ENCODE assay signal across 1 cellular context in genomic region chr19:993361-993830, GRCh38.
TF ChIP-seq lines count a peak whose summit lies in the region.

No MANE protein-coding gene starts in this region.

TF ChIP-seq in HepG2, 621 proteins besides CTCF, POLR2A, EP300 and RAD21 (continued from another document and continues in another):
- TF ChIP-seq, protein P1, sequence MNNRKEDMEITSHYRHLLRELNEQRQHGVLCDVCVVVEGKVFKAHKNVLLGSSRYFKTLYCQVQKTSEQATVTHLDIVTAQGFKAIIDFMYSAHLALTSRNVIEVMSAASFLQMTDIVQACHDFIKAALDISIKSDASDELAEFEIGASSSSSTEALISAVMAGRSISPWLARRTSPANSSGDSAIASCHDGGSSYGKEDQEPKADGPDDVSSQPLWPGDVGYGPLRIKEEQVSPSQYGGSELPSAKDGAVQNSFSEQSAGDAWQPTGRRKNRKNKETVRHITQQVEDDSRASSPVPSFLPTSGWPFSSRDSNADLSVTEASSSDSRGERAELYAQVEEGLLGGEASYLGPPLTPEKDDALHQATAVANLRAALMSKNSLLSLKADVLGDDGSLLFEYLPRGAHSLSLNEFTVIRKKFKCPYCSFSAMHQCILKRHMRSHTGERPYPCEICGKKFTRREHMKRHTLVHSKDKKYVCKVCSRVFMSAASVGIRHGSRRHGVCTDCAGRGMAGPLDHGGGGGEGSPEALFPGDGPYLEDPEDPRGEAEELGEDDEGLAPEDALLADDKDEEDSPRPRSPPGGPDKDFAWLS (CRISPR knock-in tag; IDR thresholded peaks at IDR 0.05; ENCODE audit: borderline replicate concordance), result no peak
- TF ChIP-seq ZNF761 (CRISPR knock-in tag; conservative IDR thresholded peaks at IDR 0.05), result no peak
- peak; percentile 41; the same call in 1 of the 2 replicates for TF ChIP-seq ZKSCAN8 (CRISPR knock-in tag; IDR thresholded peaks at IDR 0.05; ENCODE audit: borderline replicate concordance)
- TF ChIP-seq ZNF644 (CRISPR knock-in tag; IDR thresholded peaks at IDR 0.05; ENCODE audit: low read depth), result 0 out of 2 replicates have a peak, but pooled peaks have one; percentile 12
- TF ChIP-seq SYNCRIP (IDR thresholded peaks at IDR 0.05; ENCODE audit: insufficient read depth, low read depth, low read length), result no peak
- TF ChIP-seq, protein P2, sequence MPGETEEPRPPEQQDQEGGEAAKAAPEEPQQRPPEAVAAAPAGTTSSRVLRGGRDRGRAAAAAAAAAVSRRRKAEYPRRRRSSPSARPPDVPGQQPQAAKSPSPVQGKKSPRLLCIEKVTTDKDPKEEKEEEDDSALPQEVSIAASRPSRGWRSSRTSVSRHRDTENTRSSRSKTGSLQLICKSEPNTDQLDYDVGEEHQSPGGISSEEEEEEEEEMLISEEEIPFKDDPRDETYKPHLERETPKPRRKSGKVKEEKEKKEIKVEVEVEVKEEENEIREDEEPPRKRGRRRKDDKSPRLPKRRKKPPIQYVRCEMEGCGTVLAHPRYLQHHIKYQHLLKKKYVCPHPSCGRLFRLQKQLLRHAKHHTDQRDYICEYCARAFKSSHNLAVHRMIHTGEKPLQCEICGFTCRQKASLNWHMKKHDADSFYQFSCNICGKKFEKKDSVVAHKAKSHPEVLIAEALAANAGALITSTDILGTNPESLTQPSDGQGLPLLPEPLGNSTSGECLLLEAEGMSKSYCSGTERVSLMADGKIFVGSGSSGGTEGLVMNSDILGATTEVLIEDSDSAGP (CRISPR knock-in tag; IDR thresholded peaks at IDR 0.05; ENCODE audit: borderline replicate concordance), result peak; percentile 82; the same call in 1 of the 2 replicates
- TF ChIP-seq ZMAT3 (CRISPR knock-in tag; conservative IDR thresholded peaks at IDR 0.05), result no peak
- TF ChIP-seq, protein P3, sequence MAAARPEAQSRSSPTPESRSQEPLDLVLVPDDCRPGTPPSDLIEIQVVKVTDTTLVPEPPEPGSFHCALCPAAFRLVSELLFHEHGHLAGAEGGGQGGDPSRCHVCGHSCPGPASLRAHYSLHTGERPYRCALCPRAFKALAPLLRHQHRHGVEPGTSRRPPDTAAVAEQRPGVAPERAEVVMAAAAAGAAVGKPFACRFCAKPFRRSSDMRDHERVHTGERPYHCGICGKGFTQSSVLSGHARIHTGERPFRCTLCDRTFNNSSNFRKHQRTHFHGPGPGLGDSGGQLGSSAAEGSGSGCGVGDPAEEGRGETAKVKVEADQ (CRISPR knock-in tag; IDR thresholded peaks at IDR 0.05; ENCODE audit: borderline replicate concordance), result no peak; the same call in 1 of the 2 replicates
- peak; percentile 69 for TF ChIP-seq BCL3 (CRISPR knock-in tag; IDR thresholded peaks at IDR 0.05)
- no peak for TF ChIP-seq MXD1 (CRISPR knock-in tag; IDR thresholded peaks at IDR 0.05)
- no peak for TF ChIP-seq ZNF101 (CRISPR knock-in tag; IDR thresholded peaks at IDR 0.05; ENCODE audit: borderline replicate concordance, low read depth)
- TF ChIP-seq HNRNPH1 (optimal IDR thresholded peaks at IDR 0.05; ENCODE audit: low read depth, low read length), result no peak
- peak; percentile 54; the same call in 1 of the 2 replicates for TF ChIP-seq GATAD1 (CRISPR knock-in tag; IDR thresholded peaks at IDR 0.05)
- TF ChIP-seq ZNF354B (CRISPR knock-in tag; IDR thresholded peaks at IDR 0.05), result no peak
- no peak for TF ChIP-seq ATRX (CRISPR knock-in tag; IDR thresholded peaks at IDR 0.05; ENCODE audit: borderline replicate concordance)
- TF ChIP-seq RFX1 (IDR thresholded peaks at IDR 0.05), result peak; percentile 5; the same call in 1 of the 2 replicates
- no peak for TF ChIP-seq CC2D1A (CRISPR knock-in tag; IDR thresholded peaks at IDR 0.05)
- TF ChIP-seq ZNF484 (CRISPR knock-in tag; IDR thresholded peaks at IDR 0.05; ENCODE audit: borderline replicate concordance, low read depth), result no peak
- peak; percentile 91 for TF ChIP-seq HDAC2 (CRISPR knock-in tag; IDR thresholded peaks at IDR 0.05)
- TF ChIP-seq REXO4 (CRISPR knock-in tag; IDR thresholded peaks at IDR 0.05; ENCODE audit: borderline replicate concordance), result no peak
- TF ChIP-seq ZNF251 (CRISPR knock-in tag; IDR thresholded peaks at IDR 0.05), result no peak
- TF ChIP-seq, protein P4, sequence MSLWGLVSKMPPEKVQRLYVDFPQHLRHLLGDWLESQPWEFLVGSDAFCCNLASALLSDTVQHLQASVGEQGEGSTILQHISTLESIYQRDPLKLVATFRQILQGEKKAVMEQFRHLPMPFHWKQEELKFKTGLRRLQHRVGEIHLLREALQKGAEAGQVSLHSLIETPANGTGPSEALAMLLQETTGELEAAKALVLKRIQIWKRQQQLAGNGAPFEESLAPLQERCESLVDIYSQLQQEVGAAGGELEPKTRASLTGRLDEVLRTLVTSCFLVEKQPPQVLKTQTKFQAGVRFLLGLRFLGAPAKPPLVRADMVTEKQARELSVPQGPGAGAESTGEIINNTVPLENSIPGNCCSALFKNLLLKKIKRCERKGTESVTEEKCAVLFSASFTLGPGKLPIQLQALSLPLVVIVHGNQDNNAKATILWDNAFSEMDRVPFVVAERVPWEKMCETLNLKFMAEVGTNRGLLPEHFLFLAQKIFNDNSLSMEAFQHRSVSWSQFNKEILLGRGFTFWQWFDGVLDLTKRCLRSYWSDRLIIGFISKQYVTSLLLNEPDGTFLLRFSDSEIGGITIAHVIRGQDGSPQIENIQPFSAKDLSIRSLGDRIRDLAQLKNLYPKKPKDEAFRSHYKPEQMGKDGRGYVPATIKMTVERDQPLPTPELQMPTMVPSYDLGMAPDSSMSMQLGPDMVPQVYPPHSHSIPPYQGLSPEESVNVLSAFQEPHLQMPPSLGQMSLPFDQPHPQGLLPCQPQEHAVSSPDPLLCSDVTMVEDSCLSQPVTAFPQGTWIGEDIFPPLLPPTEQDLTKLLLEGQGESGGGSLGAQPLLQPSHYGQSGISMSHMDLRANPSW (CRISPR knock-in tag; IDR thresholded peaks at IDR 0.05; ENCODE audit: borderline replicate concordance), result no peak
- no peak for TF ChIP-seq ZSCAN22 (CRISPR knock-in tag; IDR thresholded peaks at IDR 0.05)
- no peak for TF ChIP-seq MLXIP (CRISPR knock-in tag; IDR thresholded peaks at IDR 0.05; ENCODE audit: borderline replicate concordance)
- TF ChIP-seq CAMTA2 (CRISPR knock-in tag; IDR thresholded peaks at IDR 0.05; ENCODE audit: borderline replicate concordance), result no peak
- peak; percentile 29 for TF ChIP-seq ASH2L (IDR thresholded peaks at IDR 0.05; ENCODE audit: insufficient read length, low read depth, low read length)
- TF ChIP-seq HOXA7 (CRISPR knock-in tag; IDR thresholded peaks at IDR 0.05), result no peak
- TF ChIP-seq ZNF713 (CRISPR knock-in tag; IDR thresholded peaks at IDR 0.05), result no peak
- no peak for TF ChIP-seq HMGA1 (CRISPR knock-in tag; conservative IDR thresholded peaks at IDR 0.05)
- no peak; the same call in 1 of the 2 replicates for TF ChIP-seq ZNF274 (CRISPR knock-in tag; IDR thresholded peaks at IDR 0.05)
- TF ChIP-seq SOX13 (IDR thresholded peaks at IDR 0.05), result no peak
- TF ChIP-seq SOX13 (CRISPR knock-in tag; conservative IDR thresholded peaks at IDR 0.05 in 1 of 2, IDR thresholded peaks at IDR 0.05 in 1 of 2), result peak in 1 of 2 experiments; percentile 42; a peak in 1 of 4 replicates
- TF ChIP-seq ATAD3A (CRISPR knock-in tag; IDR thresholded peaks at IDR 0.05), result no peak
- TF ChIP-seq, protein P5, sequence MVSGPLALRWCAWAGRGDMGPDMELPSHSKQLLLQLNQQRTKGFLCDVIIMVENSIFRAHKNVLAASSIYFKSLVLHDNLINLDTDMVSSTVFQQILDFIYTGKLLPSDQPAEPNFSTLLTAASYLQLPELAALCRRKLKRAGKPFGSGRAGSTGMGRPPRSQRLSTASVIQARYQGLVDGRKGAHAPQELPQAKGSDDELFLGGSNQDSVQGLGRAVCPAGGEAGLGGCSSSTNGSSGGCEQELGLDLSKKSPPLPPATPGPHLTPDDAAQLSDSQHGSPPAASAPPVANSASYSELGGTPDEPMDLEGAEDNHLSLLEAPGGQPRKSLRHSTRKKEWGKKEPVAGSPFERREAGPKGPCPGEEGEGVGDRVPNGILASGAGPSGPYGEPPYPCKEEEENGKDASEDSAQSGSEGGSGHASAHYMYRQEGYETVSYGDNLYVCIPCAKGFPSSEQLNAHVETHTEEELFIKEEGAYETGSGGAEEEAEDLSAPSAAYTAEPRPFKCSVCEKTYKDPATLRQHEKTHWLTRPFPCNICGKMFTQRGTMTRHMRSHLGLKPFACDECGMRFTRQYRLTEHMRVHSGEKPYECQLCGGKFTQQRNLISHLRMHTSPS (CRISPR knock-in tag; IDR thresholded peaks at IDR 0.05; ENCODE audit: low read depth), result no peak
- peak; percentile 70; the same call in 1 of the 2 replicates for TF ChIP-seq REPIN1 (CRISPR knock-in tag; IDR thresholded peaks at IDR 0.05; ENCODE audit: borderline replicate concordance, low read depth)
- TF ChIP-seq ZNF441 (CRISPR knock-in tag; IDR thresholded peaks at IDR 0.05; ENCODE audit: borderline replicate concordance), result no peak
- TF ChIP-seq MEF2D (CRISPR knock-in tag; IDR thresholded peaks at IDR 0.05), result 0 out of 2 replicates have a peak, but pooled peaks have one; percentile 55
- TF ChIP-seq ZNF775 (CRISPR knock-in tag; IDR thresholded peaks at IDR 0.05; ENCODE audit: borderline replicate concordance), result no peak
- no peak for TF ChIP-seq SAFB2 (CRISPR knock-in tag; IDR thresholded peaks at IDR 0.05; ENCODE audit: borderline replicate concordance, low read depth)
- TF ChIP-seq PATZ1 (CRISPR knock-in tag; IDR thresholded peaks at IDR 0.05), result peak; percentile 82
- no peak; the same call in 1 of the 2 replicates for TF ChIP-seq ZNF34 (CRISPR knock-in tag; IDR thresholded peaks at IDR 0.05; ENCODE audit: borderline replicate concordance)
- no peak for TF ChIP-seq ZNF335 (CRISPR knock-in tag; IDR thresholded peaks at IDR 0.05)
- TF ChIP-seq SNRNP70 (IDR thresholded peaks at IDR 0.05; ENCODE audit: low read depth, low read length), result no peak
- no peak for TF ChIP-seq ZNF256 (CRISPR knock-in tag; conservative IDR thresholded peaks at IDR 0.05)
- no peak for TF ChIP-seq HOXA9 (CRISPR knock-in tag; IDR thresholded peaks at IDR 0.05; ENCODE audit: borderline replicate concordance)
- no peak for TF ChIP-seq ARNT (IDR thresholded peaks at IDR 0.05)
- TF ChIP-seq ZNF33A (CRISPR knock-in tag; IDR thresholded peaks at IDR 0.05; ENCODE audit: borderline replicate concordance), result no peak
